38 cellular contexts compared by ENCODE assay signal in the genomic region with DNA sequence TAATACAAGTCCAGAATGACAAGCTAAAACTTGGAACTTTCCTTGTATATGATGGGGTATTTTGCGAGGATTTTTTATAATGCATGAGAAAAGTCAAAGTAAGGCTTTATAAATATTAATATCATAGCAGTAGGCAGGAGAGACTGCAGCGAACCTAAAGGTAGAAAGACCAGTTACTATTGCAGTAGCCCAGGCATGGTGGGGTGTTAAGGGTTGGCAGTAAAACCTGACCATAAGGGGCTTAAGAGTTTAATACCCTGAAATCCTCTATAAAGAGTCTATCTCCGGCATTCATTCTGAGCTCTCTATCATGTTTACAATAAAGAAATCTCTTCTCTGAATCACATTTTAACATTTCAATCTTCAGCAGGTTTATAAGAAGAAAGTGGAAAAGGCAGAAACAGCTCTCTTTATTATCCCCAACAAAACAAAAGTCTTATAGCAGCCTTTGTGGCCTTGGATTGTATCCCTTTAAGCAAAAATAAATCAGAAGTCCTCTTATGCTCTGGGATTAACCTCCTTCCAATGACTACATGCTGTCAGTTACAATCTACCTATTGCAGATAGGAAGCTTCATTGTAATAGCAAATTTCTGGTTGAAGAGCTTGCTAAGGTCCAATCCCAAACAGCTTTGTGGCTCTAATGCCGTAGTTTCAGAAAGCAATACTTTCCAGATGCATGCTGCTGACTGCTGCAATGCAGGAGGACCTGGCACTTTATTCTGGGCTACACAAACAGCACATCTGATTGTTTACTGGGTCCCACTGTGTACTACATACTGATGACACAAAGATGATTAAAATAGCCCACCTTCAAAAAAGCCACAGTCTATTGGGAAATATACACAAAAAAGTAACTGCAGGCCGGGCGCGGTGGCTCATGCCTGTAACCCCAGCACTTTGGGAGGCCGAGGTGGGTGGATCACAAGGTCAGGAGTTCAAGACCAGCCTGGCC. TPM values are rescaled to one million over a fixed set of nuclear protein-coding genes. Genes with fewer than 3 reads are reported as not detected.
DNase-seq lines count a peak whose midpoint lies in the region; TF ChIP-seq lines count a peak whose summit lies in the region.
"Had no signal": no experiment of that assay in that cellular context is flagged by ENCODE, and none has a peak within 500 bp of the region (broad histone marks: within the 10 kb centered on the region; RNA-seq: fewer than 3 reads in every experiment).

No MANE protein-coding gene starts in this region.

- no peak for TF ChIP-seq CTCF in dorsolateral prefrontal cortex (IDR thresholded peaks at IDR 0.05 in 54 of 56, conservative IDR thresholded peaks at IDR 0.05 in 2 of 56; ENCODE audit: low read depth in 1 of 56, partially characterized antibody in 56 of 56)
- TF ChIP-seq CTCF in endothelial cell (IDR thresholded peaks at IDR 0.05; ENCODE audit: unreplicated experiment), result no peak

- no peaks in the 10 kb centered on the region for H3K9me3 ChIP-seq in BLaER1
- H3K9me3 ChIP-seq: ascending aorta, esophagus squamous epithelium, gastrocnemius medialis, left lung, pancreas, right atrium auricular region, SJCRH30, thoracic aorta, uterus had no signal

- H3K4me1 Mint-ChIP-seq in activated CD4-positive, alpha-beta T cell treated with anti-CD3 and anti-CD28 coated beads, Interleukin-2, amount 10 ng/mL, durations not matched to agents 24 days and 14 days, result peaks cover 7% of the 10 kb centered on the region
- peaks cover 3% of the 10 kb centered on the region for H3K4me1 Mint-ChIP-seq in endothelial cell (ENCODE audit: unreplicated experiment)
- H3K4me1 Mint-ChIP-seq: activated CD4-positive, alpha-beta T cell treated with anti-CD3 and anti-CD28 coated beads, Interleukin-2, amount 10 ng/mL, durations not matched to agents 7 days and 5 days had no signal

- H4K20me1 ChIP-seq in BLaER1, result peaks cover 44% of the 10 kb centered on the region

- no peaks in the 10 kb centered on the region for H3K27me3 ChIP-seq in BLaER1
- no peaks in the 10 kb centered on the region for H3K27me3 ChIP-seq in dorsolateral prefrontal cortex
- H3K27me3 ChIP-seq: ascending aorta, esophagus squamous epithelium, gastrocnemius medialis, left lung, pancreas, right atrium auricular region, SJCRH30, uterus had no signal

- H3K4me3 ChIP-seq in BLaER1 (no peak overlapping the region), dorsolateral prefrontal cortex (peak overlapping the region in 5 of 59 donors; percentile 3 to 30 (median 16))
- H3K4me3 ChIP-seq: ascending aorta, esophagus squamous epithelium, gastrocnemius medialis, left lung, pancreas, right atrium auricular region, SJCRH30, thoracic aorta, uterus had no signal

- peaks cover 7% of the 10 kb centered on the region for H3K4me1 ChIP-seq in BLaER1
- H3K4me1 ChIP-seq: ascending aorta, pancreas, right atrium auricular region, SJCRH30, uterus had no signal

- H3K4me3 Mint-ChIP-seq in activated CD4-positive, alpha-beta T cell treated with anti-CD3 and anti-CD28 coated beads, Interleukin-2, amount 10 ng/mL, durations not matched to agents 24 days and 14 days, result no peak overlapping the region
- H3K4me3 Mint-ChIP-seq in endothelial cell (ENCODE audit: unreplicated experiment), result no peak overlapping the region
- H3K4me3 Mint-ChIP-seq: activated CD4-positive, alpha-beta T cell treated with anti-CD3 and anti-CD28 coated beads, Interleukin-2, amount 10 ng/mL, durations not matched to agents 7 days and 5 days; activated naive CD8-positive, alpha-beta T cell treated with anti-CD3 and anti-CD28 coated beads for 36 hours; B cell; dendritic cell treated with granulocyte-macrophage colony-stimulating factor and Interleukin-4, amounts not matched to agents 40 ng/mL and 50 ng/mL, for 4 days had no signal

- H3K9ac ChIP-seq in BLaER1, result no peak overlapping the region

- intact Hi-C loops in dorsolateral prefrontal cortex (cut with DNase I), result no loop called here
- intact Hi-C loops in activated CD4-positive, alpha-beta T cell treated with anti-CD3 and anti-CD28 coated beads, Interleukin-2, amount 10 ng/mL, durations not matched to agents 24 days and 14 days (cut with micrococcal nuclease), result no loop called here

- H3K36me3 ChIP-seq in BLaER1, result no peaks in the 10 kb centered on the region
- H3K36me3 ChIP-seq: ascending aorta, esophagus squamous epithelium, gastrocnemius medialis, left lung, pancreas, right atrium auricular region, SJCRH30, thoracic aorta, uterus had no signal

- no peaks in the 10 kb centered on the region for H3K27me3 Mint-ChIP-seq in activated CD4-positive, alpha-beta T cell treated with anti-CD3 and anti-CD28 coated beads, Interleukin-2, amount 10 ng/mL, durations not matched to agents 24 days and 14 days
- no peaks in the 10 kb centered on the region for H3K27me3 Mint-ChIP-seq in endothelial cell (ENCODE audit: unreplicated experiment)
- H3K27me3 Mint-ChIP-seq: activated CD4-positive, alpha-beta T cell treated with anti-CD3 and anti-CD28 coated beads, Interleukin-2, amount 10 ng/mL, durations not matched to agents 7 days and 5 days; activated naive CD8-positive, alpha-beta T cell treated with anti-CD3 and anti-CD28 coated beads for 36 hours; B cell; dendritic cell treated with granulocyte-macrophage colony-stimulating factor and Interleukin-4, amounts not matched to agents 40 ng/mL and 50 ng/mL, for 4 days had no signal

- H3K27ac ChIP-seq in BLaER1 (no peak overlapping the region), dorsolateral prefrontal cortex (peak overlapping the region; percentile 5 to 100 (median 90))
- H3K27ac ChIP-seq: ascending aorta, esophagus squamous epithelium, gastrocnemius medialis, left lung, pancreas, right atrium auricular region, SJCRH30, thoracic aorta, uterus, VCaP had no signal

- DNase-seq in NCI-H524 treated with DMSO at 0.1 percent for 48 hours (lab: John Stamatoyannopoulos, UW) (peak; percentile 79), dorsolateral prefrontal cortex (no peak), retina (peak; percentile 23), NCI-H1436 treated with DMSO at 0.1 percent for 48 hours (lab: John Stamatoyannopoulos, UW) (no peak), endothelial cell (ENCODE audit: low spot score) (no peak), COLO668 (lab: John Stamatoyannopoulos, UW; ENCODE audit: unreplicated experiment) (no peak)
- DNase-seq in activated CD4-positive, alpha-beta T cell treated with anti-CD3 and anti-CD28 coated beads, Interleukin-2, amount 10 ng/mL, durations not matched to agents 24 days and 14 days, result no peak
- DNase-seq: activated CD4-positive, alpha-beta T cell treated with anti-CD3 and anti-CD28 coated beads, Interleukin-2, amount 10 ng/mL, durations not matched to agents 7 days and 5 days; activated effector memory CD4-positive, alpha-beta T cell treated with Interleukin-2 at 50 U/mL for 16 hours; activated naive CD8-positive, alpha-beta T cell treated with anti-CD3 and anti-CD28 coated beads for 36 hours; activated T-cell treated with anti-CD3 and anti-CD28 coated beads, Interleukin-2, amount 50 U/mL, for 1 hour; DMS79; esophagus squamous epithelium; gastrocnemius medialis; GDM1; hippocampal formation; Kasumi-1; left lung; mesenchymal stem cell; MV-4-11; NCI-H1436; NCI-H2081 treated with DMSO at 0.1 percent for 48 hours; NCI-H226; pancreas; RPMI8226; stimulated activated CD4-positive, alpha-beta T cell treated with anti-CD3 and anti-CD28 coated beads, Interleukin-1b, Interleukin-23, amount 100 ng/mL, for 48 hours; stimulated activated naive CD4-positive, alpha-beta T cell treated with Interleukin-2 at 50 U/mL for 16 hours; SW 1271; T-helper 9 cell; uterus had no signal

- no peak overlapping the region for H3K27ac Mint-ChIP-seq in activated CD4-positive, alpha-beta T cell treated with anti-CD3 and anti-CD28 coated beads, Interleukin-2, amount 10 ng/mL, durations not matched to agents 24 days and 14 days
- H3K27ac Mint-ChIP-seq in endothelial cell (ENCODE audit: unreplicated experiment), result no peak overlapping the region
- H3K27ac Mint-ChIP-seq: activated CD4-positive, alpha-beta T cell treated with anti-CD3 and anti-CD28 coated beads, Interleukin-2, amount 10 ng/mL, durations not matched to agents 7 days and 5 days; activated naive CD8-positive, alpha-beta T cell treated with anti-CD3 and anti-CD28 coated beads for 36 hours; B cell; dendritic cell treated with granulocyte-macrophage colony-stimulating factor and Interleukin-4, amounts not matched to agents 40 ng/mL and 50 ng/mL, for 4 days had no signal

- H3K9me3 Mint-ChIP-seq in activated CD4-positive, alpha-beta T cell treated with anti-CD3 and anti-CD28 coated beads, Interleukin-2, amount 10 ng/mL, durations not matched to agents 24 days and 14 days, result peaks cover 3% of the 10 kb centered on the region
- H3K9me3 Mint-ChIP-seq in endothelial cell (ENCODE audit: unreplicated experiment), result no peaks in the 10 kb centered on the region
- H3K9me3 Mint-ChIP-seq: activated CD4-positive, alpha-beta T cell treated with anti-CD3 and anti-CD28 coated beads, Interleukin-2, amount 10 ng/mL, durations not matched to agents 7 days and 5 days; activated naive CD8-positive, alpha-beta T cell treated with anti-CD3 and anti-CD28 coated beads for 36 hours; dendritic cell treated with granulocyte-macrophage colony-stimulating factor and Interleukin-4, amounts not matched to agents 40 ng/mL and 50 ng/mL, for 4 days had no signal

- H3K4me2 ChIP-seq in BLaER1, result peak overlapping the region; percentile 24; the same call in 1 of the 2 replicates

- peaks cover 10% of the 10 kb centered on the region for H3K36me3 Mint-ChIP-seq in activated CD4-positive, alpha-beta T cell treated with anti-CD3 and anti-CD28 coated beads, Interleukin-2, amount 10 ng/mL, durations not matched to agents 24 days and 14 days (ENCODE audit: low read depth)
- no peaks in the 10 kb centered on the region for H3K36me3 Mint-ChIP-seq in endothelial cell (ENCODE audit: low read depth, unreplicated experiment)

RNA-seq across cellular contexts. Expression of a gene that starts 45.8 kb away (rescaled TPM):
- total RNA-seq in dorsolateral prefrontal cortex (100 to 1,000 TPM; 101 to 349 (median 174) TPM), endothelial cell (ENCODE audit: unreplicated experiment) (29.4 TPM)
- total RNA-seq in activated CD4-positive, alpha-beta T cell treated with anti-CD3 and anti-CD28 coated beads, Interleukin-2, amount 10 ng/mL, durations not matched to agents 24 days and 14 days, result 38.4 and 38.7 TPM in 2 replicates

Comparison
In these comparisons a context has a peak if more than half of its experiments do, and no peak if none do; other contexts are left out.
1. DNase-seq: peak in NCI-H524 treated with DMSO at 0.1 percent for 48 hours (single experiment) and retina (single experiment); none in dorsolateral prefrontal cortex (0 of 10), activated CD4-positive, alpha-beta T cell treated with anti-CD3 and anti-CD28 coated beads, Interleukin-2, amount 10 ng/mL, durations not matched to agents 24 days and 14 days (single experiment), NCI-H1436 treated with DMSO at 0.1 percent for 48 hours (single experiment), endothelial cell (single experiment) and COLO668 (single experiment).